Comparison of ENCODE assay signal across 21 cellular contexts in genomic region chr4:1014395-1015167, GRCh38. TPM values are rescaled to one million over a fixed set of nuclear protein-coding genes. Genes with fewer than 3 reads are reported as not detected.
DNase-seq lines count a peak whose midpoint lies in the region; ATAC-seq, FAIRE-seq and TF ChIP-seq lines count a peak whose summit lies in the region.
"Had no signal": no experiment of that assay in that cellular context is flagged by ENCODE, and none has a peak within 500 bp of the region (broad histone marks: within the 10 kb centered on the region; RNA-seq: fewer than 3 reads in every experiment).

No MANE protein-coding gene starts in this region.

- TF ChIP-seq CTCF in HEK293 (tag by site-specific recombination; IDR thresholded peaks at IDR 0.05) = no peak
- no peak for TF ChIP-seq CTCF in astrocyte (IDR thresholded peaks at IDR 0.05; ENCODE audit: insufficient read depth, low read depth, low read length)

- H3K27ac ChIP-seq in HEK293 (ENCODE audit: extremely low read depth, low read depth, low read length) (no peak overlapping the region), astrocyte (ENCODE audit: low read depth, low read length) (no peak overlapping the region)
- H3K27ac ChIP-seq in CD8-positive, alpha-beta memory T cell (ENCODE audit: low read depth, low read length) = no peak overlapping the region
- H3K27ac ChIP-seq: PC-9, skin epidermis had no signal

- H3K36me3 Mint-ChIP-seq in astrocyte (ENCODE audit: low read depth, unreplicated experiment) = peaks cover 2% of the 10 kb centered on the region
- peaks cover 0 to 7% (median 0%) of the 10 kb centered on the region in 3 donors for H3K36me3 Mint-ChIP-seq in CD8-positive, alpha-beta memory T cell

- H3K79me2 ChIP-seq in astrocyte (ENCODE audit: insufficient read depth, low read length) = peaks cover 60% of the 10 kb centered on the region

- H3K4me2 ChIP-seq in astrocyte (ENCODE audit: low read length) = peak overlapping the region; percentile 45
- H3K4me2 ChIP-seq: PC-9 had no signal

- H4K20me1 ChIP-seq in astrocyte (ENCODE audit: insufficient read depth, low read length) = peaks cover 68% of the 10 kb centered on the region

- intact Hi-C loops in posterior cingulate gyrus (cut with DNase I) = loop anchor here (1.0 kb wide), 1 partner anchor 20 kb away; no protein-coding TSS in a partner anchor

- H3K4me1 Mint-ChIP-seq in astrocyte (ENCODE audit: low read depth, unreplicated experiment) = peaks cover 2% of the 10 kb centered on the region
- peaks cover 6 to 10% (median 6%) of the 10 kb centered on the region in 3 donors for H3K4me1 Mint-ChIP-seq in CD8-positive, alpha-beta memory T cell

- H3K4me1 ChIP-seq in HEK293 (ENCODE audit: control insufficient read depth, insufficient read depth, low read length) = no peaks in the 10 kb centered on the region; the same call in 1 of the 2 replicates
- H3K4me1 ChIP-seq in astrocyte (ENCODE audit: insufficient read depth, low read length) = peaks cover 42% of the 10 kb centered on the region
- peaks cover 4% of the 10 kb centered on the region for H3K4me1 ChIP-seq in CD8-positive, alpha-beta memory T cell (ENCODE audit: insufficient read depth, low read length)

- H3K4me3 ChIP-seq in HEK293 (ENCODE audit: low read depth, low read length) (no peak overlapping the region), astrocyte (ENCODE audit: insufficient read depth, low read depth, low read length) (no peak overlapping the region)
- H3K4me3 ChIP-seq in CD8-positive, alpha-beta memory T cell (ENCODE audit: low read length) = no peak overlapping the region
- H3K4me3 ChIP-seq: mucosa of descending colon, PC-9, skin epidermis had no signal

- no peak overlapping the region for H3K27ac Mint-ChIP-seq in astrocyte (ENCODE audit: unreplicated experiment)
- H3K27ac Mint-ChIP-seq in CD8-positive, alpha-beta memory T cell = peak overlapping the region in 1 of 8 donors; percentile 48

- no peaks in the 10 kb centered on the region for H3K9me3 Mint-ChIP-seq in astrocyte (ENCODE audit: unreplicated experiment)
- H3K9me3 Mint-ChIP-seq in CD8-positive, alpha-beta memory T cell = no peaks in the 10 kb centered on the region

- no peaks in the 10 kb centered on the region for H3K9me3 ChIP-seq in HEK293 (ENCODE audit: control insufficient read depth, insufficient read depth, low read depth, low read length)
- no peaks in the 10 kb centered on the region for H3K9me3 ChIP-seq in astrocyte (ENCODE audit: insufficient read depth, low read depth, low read length)
- no peaks in the 10 kb centered on the region for H3K9me3 ChIP-seq in CD8-positive, alpha-beta memory T cell (ENCODE audit: low read length)
- H3K9me3 ChIP-seq: mucosa of descending colon had no signal

- DNase-seq in astrocyte (ENCODE audit: low read depth) (no peak), hippocampal formation (lab: John Stamatoyannopoulos, UW) (peak; percentile 83 to 84), posterior cingulate gyrus (peak in 9 of 10 donors; percentile 71 to 96 (median 78)), NCI-H1436 treated with DMSO at 0.1 percent for 48 hours (lab: John Stamatoyannopoulos, UW) (no peak)
- DNase-seq in CD8-positive, alpha-beta memory T cell = no peak
- DNase-seq: activated CD4-positive, alpha-beta T cell treated with anti-CD3 and anti-CD28 coated beads, Interleukin-2, amount 50 U/mL, for 1 hour; activated naive CD4-positive, alpha-beta T cell treated with Interleukin-2 at 50 U/mL for 16 hours; activated T-cell treated with anti-CD3 and anti-CD28 coated beads for 4 hours; effector CD4-positive, alpha-beta T cell; KG1; mucosa of descending colon; NCI-H1105; PC-9; stimulated activated CD4-positive, alpha-beta T cell treated with anti-CD3 and anti-CD28 coated beads, Interleukin-4, amount 100 ng/mL, for 4 hours; stimulated activated CD8-positive, alpha-beta memory T cell treated with anti-CD3 and anti-CD28 coated beads, Interleukin-4, amount 100 ng/mL, for 48 hours had no signal

- ATAC-seq in GM21737 (IDR thresholded peaks at IDR 0.05; ENCODE audit: unreplicated experiment) = no peak
- no peak for ATAC-seq in GM21825 (IDR thresholded peaks at IDR 0.05; ENCODE audit: unreplicated experiment)
- ATAC-seq: mucosa of descending colon had no signal

- H3K9ac ChIP-seq in astrocyte (ENCODE audit: low read length) = peak overlapping the region; percentile 14

- CTCF ChIA-PET in HEK293 (lab: Yijun Ruan, JAX) = no interaction called here
- CTCF ChIA-PET in CD8-positive, alpha-beta memory T cell (lab: Charles Lee) = no interaction called here

- no peak overlapping the region for H3K4me3 Mint-ChIP-seq in astrocyte (ENCODE audit: unreplicated experiment)
- peak overlapping the region in 2 of 7 donors; percentile 35 to 73 for H3K4me3 Mint-ChIP-seq in CD8-positive, alpha-beta memory T cell

- peaks cover 0 to 14% of the 10 kb centered on the region in 2 experiments; a peak in 1 of 3 replicates for H3K36me3 ChIP-seq in HEK293 (ENCODE audit: control insufficient read depth in 2 of 2, insufficient read depth in 1 of 2, low read length in 2 of 2)
- H3K36me3 ChIP-seq in astrocyte (ENCODE audit: insufficient read depth, low read length) = no peaks in the 10 kb centered on the region
- H3K36me3 ChIP-seq in CD8-positive, alpha-beta memory T cell (ENCODE audit: insufficient read depth, low read length) = no peaks in the 10 kb centered on the region

- H3K27me3 ChIP-seq in astrocyte (ENCODE audit: insufficient read depth, low read length) = no peaks in the 10 kb centered on the region
- H3K27me3 ChIP-seq in CD8-positive, alpha-beta memory T cell (ENCODE audit: insufficient read depth, low read length, poor library complexity, severe bottlenecking) = no peaks in the 10 kb centered on the region

- no peak for FAIRE-seq in astrocyte (lab: Jason Lieb, UNC)
- FAIRE-seq: TTC549 had no signal

- no peaks in the 10 kb centered on the region for H3K27me3 Mint-ChIP-seq in astrocyte (ENCODE audit: low read depth, unreplicated experiment)
- no peaks in the 10 kb centered on the region for H3K27me3 Mint-ChIP-seq in CD8-positive, alpha-beta memory T cell

- POLR2A ChIA-PET in HEK293 (lab: Yijun Ruan, JAX) = no interaction called here
- POLR2A ChIA-PET in CD8-positive, alpha-beta memory T cell (lab: Charles Lee) = no interaction called here

- no peak overlapping the region for H2AFZ ChIP-seq in astrocyte (ENCODE audit: low read depth, low read length)
- H2AFZ ChIP-seq: PC-9 had no signal

TF ChIP-seq in HEK293, 187 proteins besides CTCF, POLR2A, EP300 and RAD21:
- TF ChIP-seq SP3 (tag by site-specific recombination; IDR thresholded peaks at IDR 0.05) (no peak), KLF1 (tag by site-specific recombination; IDR thresholded peaks at IDR 0.05) (no peak), ZNF677 (tag by site-specific recombination; IDR thresholded peaks at IDR 0.05) (no peak), ZFHX2 (tag by site-specific recombination; conservative IDR thresholded peaks at IDR 0.05) (no peak), KLF9 (tag by site-specific recombination; IDR thresholded peaks at IDR 0.05; ENCODE audit: low read depth) (no peak), BCL11B (tag by site-specific recombination; IDR thresholded peaks at IDR 0.05; ENCODE audit: low read depth) (0 out of 2 replicates have a peak, but pooled peaks have one; percentile 47), GLIS2 (tag by site-specific recombination; IDR thresholded peaks at IDR 0.05) (peak; percentile 49)

RNA-seq across cellular contexts. Expression of gene FGFRL1, which starts 3.2 kb away (rescaled TPM):
- 64.2 and 64.9 TPM in 2 replicates for total RNA-seq in astrocyte
- total RNA-seq in CD8-positive, alpha-beta memory T cell = 10 to 100 TPM; 12.3 to 14.5 TPM
- 1.4 TPM for polyA plus RNA-seq in CD8-positive, alpha-beta memory T cell

RNA-seq across cellular contexts. Expression of gene SLC26A1, which starts 21.4 kb away (rescaled TPM):
- total RNA-seq in astrocyte = 0.34 and 0.38 TPM in 2 replicates
- not detected for total RNA-seq in CD8-positive, alpha-beta memory T cell
- polyA plus RNA-seq in CD8-positive, alpha-beta memory T cell = 1.1 TPM
- total RNA-seq: H4 had no signal

RNA-seq across cellular contexts. Expression of gene IDUA, which starts 27.7 kb away (rescaled TPM):
- total RNA-seq in astrocyte = 20.5 and 27.0 TPM in 2 replicates
- total RNA-seq in CD8-positive, alpha-beta memory T cell = 10 to 100 TPM; 18.7 to 19.1 TPM
- polyA plus RNA-seq in CD8-positive, alpha-beta memory T cell = 9.3 TPM

RNA-seq across cellular contexts. Expression of gene DGKQ, which starts 41.2 kb away (rescaled TPM):
- total RNA-seq in astrocyte = 19.0 and 20.2 TPM in 2 replicates
- 10 to 100 TPM; 17.2 to 19.6 TPM for total RNA-seq in CD8-positive, alpha-beta memory T cell
- 26.2 TPM for polyA plus RNA-seq in CD8-positive, alpha-beta memory T cell

Comparison
In these comparisons a context has a peak if more than half of its experiments do, and no peak if none do; other contexts are left out.
1. DNase-seq: peak in hippocampal formation (2 of 2) and posterior cingulate gyrus (9 of 10); none in astrocyte (single experiment), CD8-positive, alpha-beta memory T cell (0 of 5) and NCI-H1436 treated with DMSO at 0.1 percent for 48 hours (single experiment).